In the genomic region with DNA sequence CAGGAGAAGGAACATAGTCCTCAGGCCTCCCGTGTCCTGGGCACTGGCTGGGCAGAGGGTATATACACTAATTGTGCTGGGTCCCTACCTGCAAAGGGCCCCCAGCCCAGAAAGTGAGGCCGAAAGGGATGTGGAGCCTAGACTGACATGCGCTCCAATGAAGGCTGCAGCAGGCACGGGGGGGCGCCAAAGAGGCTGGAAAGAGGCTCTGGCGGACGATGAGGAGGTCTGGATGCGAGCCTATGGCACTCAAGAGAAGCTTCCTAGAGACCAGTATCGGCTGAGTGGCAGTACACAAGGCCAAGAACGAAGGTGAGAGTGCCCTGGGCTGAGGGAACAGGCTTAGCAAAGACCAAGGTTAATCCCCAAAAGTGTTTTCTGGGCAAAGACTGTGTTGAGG, we compare ENCODE assay signal across 12 cellular contexts. TPM values are rescaled to one million over a fixed set of nuclear protein-coding genes. Genes with fewer than 3 reads are reported as not detected.
DNase-seq lines count a peak whose midpoint lies in the region; ATAC-seq and TF ChIP-seq lines count a peak whose summit lies in the region.
"Had no signal": no experiment of that assay in that cellular context is flagged by ENCODE, and none has a peak within 500 bp of the region (broad histone marks: within the 10 kb centered on the region; RNA-seq: fewer than 3 reads in every experiment).

No MANE protein-coding gene starts in this region.

- no peak overlapping the region for H3K4me3 ChIP-seq in brain microvascular endothelial cell (ENCODE audit: low read depth, low read length)

- no peak overlapping the region for H3K27ac Mint-ChIP-seq in activated CD4-positive, alpha-beta T cell treated with anti-CD3 and anti-CD28 coated beads, Interleukin-2, amount 10 ng/mL, durations not matched to agents 7 days and 5 days
- H3K27ac Mint-ChIP-seq in HFFc6 (no peak overlapping the region), nephron progenitor cell (no peak overlapping the region)

- CTCF ChIA-PET in activated CD4-positive, alpha-beta T cell treated with anti-CD3 and anti-CD28 coated beads, Interleukin-2, amount 10 ng/mL, durations not matched to agents 7 days and 5 days (lab: Charles Lee): interaction anchor here (0.5 kb wide), 1 partner anchor 523 kb away, joined by 6 read pairs; no protein-coding TSS in a partner anchor

- no peaks in the 10 kb centered on the region for H3K27me3 ChIP-seq in brain microvascular endothelial cell (replicated peaks)

- POLR2A ChIA-PET in activated CD4-positive, alpha-beta T cell treated with anti-CD3 and anti-CD28 coated beads, Interleukin-2, amount 10 ng/mL, durations not matched to agents 7 days and 5 days (lab: Charles Lee): no interaction called here

- no peak overlapping the region for H3K4me3 Mint-ChIP-seq in activated CD4-positive, alpha-beta T cell treated with anti-CD3 and anti-CD28 coated beads, Interleukin-2, amount 10 ng/mL, durations not matched to agents 7 days and 5 days
- H3K4me3 Mint-ChIP-seq in HFFc6 (no peak overlapping the region), nephron progenitor cell (no peak overlapping the region)

- peak; percentile 38; the same call in 1 of the 2 replicates for TF ChIP-seq CTCF in HFFc6 (IDR thresholded peaks at IDR 0.05)
- peak; percentile 59 for TF ChIP-seq CTCF in brain microvascular endothelial cell (IDR thresholded peaks at IDR 0.05; ENCODE audit: low read depth, low read length, missing control alignments)
- peak; percentile 10 for TF ChIP-seq CTCF in nephron progenitor cell (IDR thresholded peaks at IDR 0.05)

- in situ Hi-C loops in brain microvascular endothelial cell (cut with HindIII; ENCODE audit: low pct_ligation_motif_present, low sequenced_read_pairs): no loop called here
- in situ Hi-C loops in ACHN (cut with HindIII; ENCODE audit: low pct_ligation_motif_present, low pct_unique_long_range_greater_than_20kb, low sequenced_read_pairs): no loop called here

- no peaks in the 10 kb centered on the region for H3K27me3 Mint-ChIP-seq in activated CD4-positive, alpha-beta T cell treated with anti-CD3 and anti-CD28 coated beads, Interleukin-2, amount 10 ng/mL, durations not matched to agents 7 days and 5 days
- H3K27me3 Mint-ChIP-seq in HFFc6 (ENCODE audit: insufficient read depth): no peaks in the 10 kb centered on the region
- H3K27me3 Mint-ChIP-seq in nephron progenitor cell (ENCODE audit: low read depth, poor library complexity): no peaks in the 10 kb centered on the region

- H3K27ac ChIP-seq in brain microvascular endothelial cell: no peak overlapping the region

- H3K36me3 ChIP-seq in brain microvascular endothelial cell (replicated peaks): peaks cover 48% of the 10 kb centered on the region

- no peaks in the 10 kb centered on the region for H3K9me3 Mint-ChIP-seq in activated CD4-positive, alpha-beta T cell treated with anti-CD3 and anti-CD28 coated beads, Interleukin-2, amount 10 ng/mL, durations not matched to agents 7 days and 5 days
- H3K9me3 Mint-ChIP-seq in HFFc6 (no peaks in the 10 kb centered on the region), nephron progenitor cell (no peaks in the 10 kb centered on the region)

- H3K4me1 Mint-ChIP-seq in activated CD4-positive, alpha-beta T cell treated with anti-CD3 and anti-CD28 coated beads, Interleukin-2, amount 10 ng/mL, durations not matched to agents 7 days and 5 days: peaks cover 20% of the 10 kb centered on the region
- H3K4me1 Mint-ChIP-seq in HFFc6 (ENCODE audit: low read depth) (peaks cover 23% of the 10 kb centered on the region), nephron progenitor cell (no peaks in the 10 kb centered on the region)

- peak; percentile 31 for DNase-seq in activated CD4-positive, alpha-beta T cell treated with anti-CD3 and anti-CD28 coated beads for 48 hours
- no peak for DNase-seq in activated CD4-positive, alpha-beta T cell treated with anti-CD3 and anti-CD28 coated beads, Interleukin-2, amount 10 ng/mL, durations not matched to agents 7 days and 5 days
- no peak for DNase-seq in HFFc6
- no peak for DNase-seq in brain microvascular endothelial cell
- peak; percentile 50 for DNase-seq in nephron progenitor cell
- DNase-seq in ACHN: no peak
- DNase-seq in NCI-H345 (lab: John Stamatoyannopoulos, UW): no peak
- DNase-seq: activated CD4-positive, alpha-beta T cell treated with anti-CD3 and anti-CD28 coated beads, Interleukin-2, amount 50 U/mL, for 1 hour; amniotic stem cell; MV-4-11 had no signal

- H3K36me3 Mint-ChIP-seq in activated CD4-positive, alpha-beta T cell treated with anti-CD3 and anti-CD28 coated beads, Interleukin-2, amount 10 ng/mL, durations not matched to agents 7 days and 5 days (ENCODE audit: low read depth): peaks cover 52% of the 10 kb centered on the region
- H3K36me3 Mint-ChIP-seq in HFFc6 (ENCODE audit: low read depth): peaks cover 26% of the 10 kb centered on the region
- peaks cover 29% of the 10 kb centered on the region for H3K36me3 Mint-ChIP-seq in nephron progenitor cell (ENCODE audit: low read depth)

- no peak for ATAC-seq in GM18867 (IDR thresholded peaks at IDR 0.05; ENCODE audit: unreplicated experiment)
- ATAC-seq: esophagus mucosa had no signal

RNA-seq across cellular contexts. Expression of a gene that starts 16.6 kb away (rescaled TPM):
- 10 to 100 TPM; 75.4 to 86.9 TPM for total RNA-seq in activated CD4-positive, alpha-beta T cell treated with anti-CD3 and anti-CD28 coated beads, Interleukin-2, amount 10 ng/mL, durations not matched to agents 7 days and 5 days
- 10 to 100 TPM; 30.2 to 33.9 (median 32.7) TPM for total RNA-seq in HFFc6 (2021; fragmentation: NEBNext Ultra II Directional; extraction: Animal tissue kit (Norgen Biotek cat#: 25700))

RNA-seq across cellular contexts. Expression of a gene that starts 17.3 kb away (rescaled TPM):
- total RNA-seq in activated CD4-positive, alpha-beta T cell treated with anti-CD3 and anti-CD28 coated beads, Interleukin-2, amount 10 ng/mL, durations not matched to agents 7 days and 5 days: 10 to 100 TPM; 10.0 to 10.6 TPM
- total RNA-seq in HFFc6 (2021; fragmentation: NEBNext Ultra II Directional; extraction: Animal tissue kit (Norgen Biotek cat#: 25700)): 1 to 10 TPM; 5.4 to 7.4 (median 6.6) TPM

RNA-seq across cellular contexts. Expression of a gene that starts 47.6 kb away (rescaled TPM):
- not detected for total RNA-seq in activated CD4-positive, alpha-beta T cell treated with anti-CD3 and anti-CD28 coated beads, Interleukin-2, amount 10 ng/mL, durations not matched to agents 7 days and 5 days
- total RNA-seq in HFFc6 (2021; fragmentation: NEBNext Ultra II Directional; extraction: Animal tissue kit (Norgen Biotek cat#: 25700)): not detected
- total RNA-seq: esophagus mucosa had no signal

Comparison
In these comparisons a context has a peak if more than half of its experiments do, and no peak if none do; other contexts are left out.
1. DNase-seq: peak in activated CD4-positive, alpha-beta T cell treated with anti-CD3 and anti-CD28 coated beads for 48 hours (single experiment) and nephron progenitor cell (single experiment); none in activated CD4-positive, alpha-beta T cell treated with anti-CD3 and anti-CD28 coated beads, Interleukin-2, amount 10 ng/mL, durations not matched to agents 7 days and 5 days (single experiment), HFFc6 (single experiment), brain microvascular endothelial cell (single experiment), ACHN (single experiment) and NCI-H345 (single experiment).
2. Peak in every context shown above with its lines, with median percentiles within 50 percentile points of each other: CTCF ChIP-seq.